20 cellular contexts compared by ENCODE assay signal in the genomic region with DNA sequence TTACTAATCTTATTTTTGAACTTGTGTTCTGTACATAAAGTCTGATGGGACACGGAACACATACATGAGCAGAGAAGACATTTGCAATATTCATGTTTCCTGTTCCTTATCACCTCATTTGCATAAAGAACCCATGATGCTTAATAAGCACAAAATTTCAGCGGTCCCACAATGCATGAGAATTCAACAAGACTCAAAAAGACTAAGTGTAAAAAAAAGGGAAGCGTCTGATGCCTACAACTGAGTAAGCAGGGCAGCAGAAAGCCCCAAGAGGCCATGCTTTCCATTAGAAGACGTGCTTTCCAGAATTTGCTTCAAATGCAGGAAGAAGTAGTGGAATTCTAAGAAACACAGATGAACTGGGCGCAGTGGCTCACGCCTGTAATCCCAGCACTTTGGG.
"Had no signal": no experiment of that assay in that cellular context is flagged by ENCODE, and none has a peak within 500 bp of the region (broad histone marks: within the 10 kb centered on the region; RNA-seq: fewer than 3 reads in every experiment).

No MANE protein-coding gene starts in this region.

- H3K4me3 ChIP-seq: coronary artery, dorsolateral prefrontal cortex, heart left ventricle, neural progenitor cell, ovary, suprapubic skin, thyroid gland, uterus had no signal

- DNase-seq: dorsolateral prefrontal cortex; effector CD8-positive, alpha-beta T cell; foreskin melanocyte; heart left ventricle; hippocampal formation; nucleus accumbens; ovary; right cardiac atrium; small intestine; stimulated activated CD4-positive, alpha-beta T cell treated with anti-CD3 and anti-CD28 coated beads, Interleukin-2, amount 100 ng/mL, for 48 hours; stimulated activated naive CD8-positive, alpha-beta T cell treated with anti-CD3 and anti-CD28 coated beads, Interleukin-15, Interleukin-2, amounts not matched to agents 100 U/mL and 50 U/mL, for 24 hours; thyroid gland; uterus had no signal

- H3K9me3 Mint-ChIP-seq: memory B cell; mesothelial cell of epicardium; natural killer cell treated with Interleukin-12 subunit alpha and Interleukin-12 subunit beta and Interleukin-15 and Interleukin-18, amount 100 ng/mL, for 72 hours; neural progenitor cell; type B pancreatic cell had no signal

- H3K36me3 Mint-ChIP-seq: memory B cell; mesothelial cell of epicardium; natural killer cell treated with Interleukin-12 subunit alpha and Interleukin-12 subunit beta and Interleukin-15 and Interleukin-18, amount 100 ng/mL, for 72 hours; neural progenitor cell; type B pancreatic cell had no signal

- H3K27ac Mint-ChIP-seq: memory B cell; mesothelial cell of epicardium; natural killer cell treated with Interleukin-12 subunit alpha and Interleukin-12 subunit beta and Interleukin-15 and Interleukin-18, amount 100 ng/mL, for 72 hours; neural progenitor cell; type B pancreatic cell had no signal

- H3K27ac ChIP-seq: coronary artery, dorsolateral prefrontal cortex, neural progenitor cell, ovary, suprapubic skin, thyroid gland, uterus had no signal

- H3K27me3 ChIP-seq: neural progenitor cell, ovary, suprapubic skin, thyroid gland, uterus had no signal

- H3K36me3 ChIP-seq: heart left ventricle, neural progenitor cell, ovary, suprapubic skin, thyroid gland, uterus had no signal

- ATAC-seq: heart left ventricle; natural killer cell treated with Interleukin-12 subunit alpha and Interleukin-12 subunit beta and Interleukin-15 and Interleukin-18, amount 100 ng/mL, for 72 hours; right cardiac atrium; stimulated activated naive CD8-positive, alpha-beta T cell treated with anti-CD3 and anti-CD28 coated beads, Interleukin-15, Interleukin-2, amounts not matched to agents 100 U/mL and 50 U/mL, for 24 hours had no signal

- H3K4me3 Mint-ChIP-seq: memory B cell; mesothelial cell of epicardium; natural killer cell treated with Interleukin-12 subunit alpha and Interleukin-12 subunit beta and Interleukin-15 and Interleukin-18, amount 100 ng/mL, for 72 hours; neural progenitor cell; type B pancreatic cell had no signal

- H3K4me1 ChIP-seq: neural progenitor cell had no signal

- H3K9me3 ChIP-seq: heart left ventricle, ovary, suprapubic skin, thyroid gland, uterus had no signal
